18 cellular contexts compared by ENCODE assay signal in the genomic region with DNA sequence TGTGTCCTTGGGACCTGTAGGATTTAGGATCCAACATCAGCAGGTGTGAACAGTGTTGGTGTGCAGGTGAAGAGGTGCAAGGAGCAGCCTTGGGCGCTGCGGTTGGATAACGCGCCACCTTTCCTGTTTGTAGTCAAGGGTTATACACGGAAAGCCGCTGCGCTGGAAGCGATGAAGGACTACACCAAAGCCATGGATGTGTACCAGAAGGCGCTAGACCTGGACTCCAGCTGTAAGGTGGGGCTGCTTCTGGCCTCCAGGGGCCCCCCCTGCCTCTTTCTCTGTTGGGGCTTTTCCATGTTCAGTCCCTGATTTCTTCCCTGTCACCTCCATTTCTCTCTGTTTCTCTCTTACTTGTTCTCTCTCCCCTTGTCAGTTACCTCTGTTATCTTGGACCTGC. TPM values are rescaled to one million over a fixed set of nuclear protein-coding genes. Genes with fewer than 3 reads are reported as not detected.
A peak's percentile ranks its signal among the peaks of the same experiment; 100 is the strongest.
DNase-seq lines count a peak whose midpoint lies in the region; ATAC-seq and TF ChIP-seq lines count a peak whose summit lies in the region.
"Had no signal": no experiment of that assay in that cellular context is flagged by ENCODE, and none has a peak within 500 bp of the region (broad histone marks: within the 10 kb centered on the region; RNA-seq: fewer than 3 reads in every experiment).

No MANE protein-coding gene starts in this region.

- no peaks in the 10 kb centered on the region for H4K20me1 ChIP-seq in H9 (ENCODE audit: control insufficient read depth, insufficient read depth, insufficient read length)
- peaks cover 52% of the 10 kb centered on the region for H4K20me1 ChIP-seq in neural progenitor cell (ENCODE audit: low read depth)

- H3K27ac ChIP-seq in left ventricle myocardium inferior (replicated peaks) (peak overlapping the region; percentile 34), H9 (ENCODE audit: insufficient read length, low read depth, low read length) (no peak overlapping the region), neural progenitor cell (peak overlapping the region; percentile 78), coronary artery (no peak overlapping the region)
- H3K27ac ChIP-seq: PC-9 had no signal

- H3K4me1 Mint-ChIP-seq in H9 (peaks cover 13 to 14% of the 10 kb centered on the region in 2 experiments), neural progenitor cell (peaks cover 13% of the 10 kb centered on the region)
- peaks cover 42% of the 10 kb centered on the region for H3K4me1 Mint-ChIP-seq in activated CD8-positive, alpha-beta T cell treated with anti-CD3 and anti-CD28 coated beads, Interleukin-2, amount 10 ng/mL, durations not matched to agents 7 days and 5 days (ENCODE audit: low read depth)

- H3K4ac ChIP-seq in H9 (ENCODE audit: low read depth, low read length): no peak overlapping the region

- no peak overlapping the region for H2BK120ac ChIP-seq in H9 (ENCODE audit: low read depth, low read length, poor library complexity, severe bottlenecking)

- H3K9me3 Mint-ChIP-seq in H9 (no peaks in the 10 kb centered on the region; a peak in 1 of 5 replicates), neural progenitor cell (no peaks in the 10 kb centered on the region)
- H3K9me3 Mint-ChIP-seq in activated CD8-positive, alpha-beta T cell treated with anti-CD3 and anti-CD28 coated beads, Interleukin-2, amount 10 ng/mL, durations not matched to agents 7 days and 5 days (ENCODE audit: insufficient read depth): no peaks in the 10 kb centered on the region
- H3K9me3 Mint-ChIP-seq: CD8-positive, alpha-beta T cell had no signal

- peaks cover 47% of the 10 kb centered on the region for H3K4me1 ChIP-seq in left ventricle myocardium inferior
- H3K4me1 ChIP-seq in H9 (ENCODE audit: insufficient read depth, low read length): no peaks in the 10 kb centered on the region
- peaks cover 8% of the 10 kb centered on the region for H3K4me1 ChIP-seq in neural progenitor cell

- no CpG with 5 or more reads among the region's 9 CpGs for WGBS in H9 (ENCODE audit: extremely low coverage, insufficient read length, low lambda C conversion rate)

- no peak overlapping the region for H3K56ac ChIP-seq in H9 (ENCODE audit: insufficient read length, low read depth, low read length)

- H3K4me3 ChIP-seq in left ventricle myocardium inferior (no peak overlapping the region), neural progenitor cell (no peak overlapping the region), coronary artery (no peak overlapping the region)
- H3K4me3 ChIP-seq: PC-9 had no signal

- no peak overlapping the region for H4K8ac ChIP-seq in H9 (replicated peaks; ENCODE audit: insufficient read length, low read depth, low read length)

- H3K27me3 ChIP-seq in left ventricle myocardium inferior (ENCODE audit: low read depth): no peaks in the 10 kb centered on the region
- H3K27me3 ChIP-seq in H9 (ENCODE audit: insufficient read depth, low read length): no peaks in the 10 kb centered on the region
- H3K27me3 ChIP-seq in neural progenitor cell: no peaks in the 10 kb centered on the region

- no peaks in the 10 kb centered on the region for H3K79me2 ChIP-seq in H9 (ENCODE audit: insufficient read depth, low read length)
- no peaks in the 10 kb centered on the region for H3K79me2 ChIP-seq in neural progenitor cell (ENCODE audit: low read depth)

- POLR2A ChIA-PET in activated CD8-positive, alpha-beta T cell treated with anti-CD3 and anti-CD28 coated beads, Interleukin-2, amount 10 ng/mL, durations not matched to agents 7 days and 5 days (lab: Charles Lee): interaction anchor here (1.3 to 9.2 kb wide), 4 partner anchors 14 to 101 kb away, joined by 3 to 162 read pairs (median 48); partner anchors contain the start of genes ESRRA and STIP1

- H3K18ac ChIP-seq in H9 (ENCODE audit: insufficient read length, low read depth, low read length): no peak overlapping the region

- intact Hi-C loops in left ventricle myocardium inferior (cut with micrococcal nuclease) (no loop called here), Right ventricle myocardium superior (cut with DNase I) (loop anchor here (5.0 kb wide), 1 partner anchor 99 kb away; the partner anchor contains the start of gene CATSPERZ)

- no peaks in the 10 kb centered on the region for H3K79me1 ChIP-seq in H9 (ENCODE audit: insufficient read depth, low read depth, low read length, poor library complexity, severe bottlenecking)

- no peak overlapping the region for H2BK12ac ChIP-seq in H9 (ENCODE audit: insufficient read length, low read depth, low read length)

- no peak for TF ChIP-seq CTCF in left ventricle myocardium inferior (IDR thresholded peaks at IDR 0.05; ENCODE audit: borderline replicate concordance)
- no peak for TF ChIP-seq CTCF in H9 (conservative IDR thresholded peaks at IDR 0.05)
- no peak for TF ChIP-seq CTCF in neural progenitor cell (IDR thresholded peaks at IDR 0.05)
- no peak for TF ChIP-seq CTCF in coronary artery (IDR thresholded peaks at IDR 0.05)

- H3K9me3 ChIP-seq in left ventricle myocardium inferior (replicated peaks): no peaks in the 10 kb centered on the region
- H3K9me3 ChIP-seq in H9 (ENCODE audit: control insufficient read depth, low read depth, low read length): no peaks in the 10 kb centered on the region
- H3K9me3 ChIP-seq in neural progenitor cell (ENCODE audit: low read depth): no peaks in the 10 kb centered on the region

- H2BK5ac ChIP-seq in H9 (ENCODE audit: insufficient read length, low read length): no peak overlapping the region

- H3T11ph ChIP-seq in H9 (ENCODE audit: low read length): no peak overlapping the region

- no peak overlapping the region; the same call in 1 of the 2 replicates for H3K14ac ChIP-seq in H9 (ENCODE audit: insufficient read depth, low read length)

- H2AFZ ChIP-seq in H9 (ENCODE audit: low read length) (no peak overlapping the region), neural progenitor cell (replicated peaks) (no peak overlapping the region)
- H2AFZ ChIP-seq: PC-9 had no signal

- no peak overlapping the region for H2BK15ac ChIP-seq in H9 (ENCODE audit: low read depth, low read length)

- H3K4me3 Mint-ChIP-seq in H9 (no peak overlapping the region), neural progenitor cell (no peak overlapping the region)
- no peak overlapping the region for H3K4me3 Mint-ChIP-seq in activated CD8-positive, alpha-beta T cell treated with anti-CD3 and anti-CD28 coated beads, Interleukin-2, amount 10 ng/mL, durations not matched to agents 7 days and 5 days
- H3K4me3 Mint-ChIP-seq: CD8-positive, alpha-beta T cell had no signal

- no peak overlapping the region for H3K4me2 ChIP-seq in H9 (ENCODE audit: insufficient read depth, insufficient read length, low read length)
- peak overlapping the region; percentile 8 for H3K4me2 ChIP-seq in neural progenitor cell
- H3K4me2 ChIP-seq: PC-9 had no signal

- peaks cover 40% of the 10 kb centered on the region for H3F3A ChIP-seq in neural progenitor cell (ENCODE audit: low read depth)

- H3K36me3 ChIP-seq in left ventricle myocardium inferior (peaks cover 85% of the 10 kb centered on the region), neural progenitor cell (peaks cover 1% of the 10 kb centered on the region)

- no peak overlapping the region for H4K91ac ChIP-seq in H9 (ENCODE audit: insufficient read length, low read depth, low read length)

- H3K27me3 Mint-ChIP-seq in H9 (ENCODE audit: low read depth) (no peaks in the 10 kb centered on the region), neural progenitor cell (ENCODE audit: insufficient read depth, low read depth) (no peaks in the 10 kb centered on the region)
- no peaks in the 10 kb centered on the region for H3K27me3 Mint-ChIP-seq in activated CD8-positive, alpha-beta T cell treated with anti-CD3 and anti-CD28 coated beads, Interleukin-2, amount 10 ng/mL, durations not matched to agents 7 days and 5 days (ENCODE audit: low read depth)

- no peaks in the 10 kb centered on the region for H3K23me2 ChIP-seq in H9 (ENCODE audit: insufficient read length, low read depth, low read length, poor library complexity, severe bottlenecking)

- DNase-seq in left ventricle myocardium inferior (no peak), Right ventricle myocardium superior (no peak), H9 (no peak), neural progenitor cell (ENCODE audit: low spot score) (peak; percentile 0), coronary artery (ENCODE audit: low spot score) (no peak), middle frontal gyrus (ENCODE audit: extremely low spot score, low spot score) (no peak)
- no peak for DNase-seq in activated CD8-positive, alpha-beta T cell treated with anti-CD3 and anti-CD28 coated beads, Interleukin-2, amount 10 ng/mL, durations not matched to agents 7 days and 5 days
- DNase-seq: ACHN; C1 segment of cervical spinal cord; CD8-positive, alpha-beta T cell; Kasumi-1; NCI-H1694; NCI-H2081 treated with DMSO at 0.1 percent for 48 hours; NCI-H748 treated with DMSO at 0.1 percent for 48 hours; PC-9; RPMI8226 had no signal

- H3K9ac ChIP-seq in H9 (ENCODE audit: extremely low read depth, insufficient read length, low read length) (no peak overlapping the region), neural progenitor cell (no peak overlapping the region)

- no peak for ATAC-seq in Right ventricle myocardium superior (ENCODE audit: poor library complexity)
- no peak for ATAC-seq in activated CD8-positive, alpha-beta T cell treated with anti-CD3 and anti-CD28 coated beads, Interleukin-2, amount 10 ng/mL, durations not matched to agents 7 days and 5 days
- ATAC-seq in GM19351 (IDR thresholded peaks at IDR 0.05; ENCODE audit: unreplicated experiment): no peak
- ATAC-seq: CD8-positive, alpha-beta T cell had no signal

- no peak overlapping the region for H2AK5ac ChIP-seq in H9 (ENCODE audit: insufficient read length, low read length)

- no peak overlapping the region for H2BK20ac ChIP-seq in H9 (ENCODE audit: low read depth, low read length, poor library complexity, severe bottlenecking)

- CTCF ChIA-PET in activated CD8-positive, alpha-beta T cell treated with anti-CD3 and anti-CD28 coated beads, Interleukin-2, amount 10 ng/mL, durations not matched to agents 7 days and 5 days (lab: Charles Lee): interaction anchor here (4.1 to 6.9 kb wide), 7 partner anchors 13 to 100 kb away, joined by 23 to 165 read pairs (median 57); partner anchors contain the start of genes BAD, CATSPERZ, ESRRA and FKBP2

- H3K27ac Mint-ChIP-seq in H9 (peak overlapping the region in 2 of 3 experiments; percentile 30 to 79; a peak in 4 of 7 replicates), neural progenitor cell (peak overlapping the region; percentile 74)
- H3K27ac Mint-ChIP-seq in activated CD8-positive, alpha-beta T cell treated with anti-CD3 and anti-CD28 coated beads, Interleukin-2, amount 10 ng/mL, durations not matched to agents 7 days and 5 days: peak overlapping the region; percentile 66
- H3K27ac Mint-ChIP-seq: CD8-positive, alpha-beta T cell had no signal

- no peak overlapping the region for H4K5ac ChIP-seq in H9 (ENCODE audit: insufficient read length, low read depth, low read length)

- no peak overlapping the region for H3K23ac ChIP-seq in H9 (ENCODE audit: insufficient read length, low read depth, low read length)

- H3K36me3 Mint-ChIP-seq in H9 (ENCODE audit: insufficient read depth in 1 of 3, low read depth in 3 of 3): peaks cover 44 to 92% (median 82%) of the 10 kb centered on the region in 3 experiments; a peak in 6 of 7 replicates
- peaks cover 86% of the 10 kb centered on the region for H3K36me3 Mint-ChIP-seq in activated CD8-positive, alpha-beta T cell treated with anti-CD3 and anti-CD28 coated beads, Interleukin-2, amount 10 ng/mL, durations not matched to agents 7 days and 5 days (ENCODE audit: low read depth)
- H3K36me3 Mint-ChIP-seq in neural progenitor cell: peaks cover 36% of the 10 kb centered on the region

RNA-seq across cellular contexts. Expression of gene FERMT3, which starts 3.5 kb away (rescaled TPM):
- total RNA-seq in left ventricle myocardium inferior (5.4 TPM), Right ventricle myocardium superior (6.0 TPM), H9 (2021) (6.6 and 10.6 TPM in 2 replicates), neural progenitor cell (ENCODE audit: low replicate concordance) (0.31 TPM in 1 of 2 replicates, not detected in the other)
- total RNA-seq in activated CD8-positive, alpha-beta T cell treated with anti-CD3 and anti-CD28 coated beads, Interleukin-2, amount 10 ng/mL, durations not matched to agents 7 days and 5 days: 100 to 1,000 TPM; 261 to 281 TPM
- total RNA-seq: H4 had no signal

RNA-seq across cellular contexts. Expression of gene STIP1, which starts 17.0 kb away (rescaled TPM):
- total RNA-seq in left ventricle myocardium inferior: 97.4 TPM
- total RNA-seq in Right ventricle myocardium superior: 116 TPM
- 331 and 338 TPM in 2 replicates for total RNA-seq in H9 (2021)
- total RNA-seq in activated CD8-positive, alpha-beta T cell treated with anti-CD3 and anti-CD28 coated beads, Interleukin-2, amount 10 ng/mL, durations not matched to agents 7 days and 5 days: 100 to 1,000 TPM; 335 to 340 TPM
- 252 and 254 TPM in 2 replicates for total RNA-seq in neural progenitor cell (ENCODE audit: low replicate concordance)

RNA-seq across cellular contexts. Expression of gene TRPT1, which starts 23.0 kb away (rescaled TPM):
- total RNA-seq in left ventricle myocardium inferior (82.3 TPM), Right ventricle myocardium superior (79.8 TPM), H9 (2021) (31.5 and 33.6 TPM in 2 replicates), neural progenitor cell (ENCODE audit: low replicate concordance) (17.5 and 63.4 TPM in 2 replicates)
- total RNA-seq in activated CD8-positive, alpha-beta T cell treated with anti-CD3 and anti-CD28 coated beads, Interleukin-2, amount 10 ng/mL, durations not matched to agents 7 days and 5 days: 10 to 100 TPM; 37.8 to 44.8 TPM

RNA-seq across cellular contexts. Expression of gene NUDT22, which starts 23.1 kb away (rescaled TPM):
- total RNA-seq in left ventricle myocardium inferior (65.2 TPM), Right ventricle myocardium superior (60.8 TPM), H9 (2021) (39.6 and 45.8 TPM in 2 replicates), neural progenitor cell (ENCODE audit: low replicate concordance) (23.5 and 28.8 TPM in 2 replicates)
- total RNA-seq in activated CD8-positive, alpha-beta T cell treated with anti-CD3 and anti-CD28 coated beads, Interleukin-2, amount 10 ng/mL, durations not matched to agents 7 days and 5 days: 10 to 100 TPM; 86.7 to 91.6 TPM

RNA-seq across cellular contexts. Expression of gene DNAJC4, which starts 27.4 kb away (rescaled TPM):
- total RNA-seq in left ventricle myocardium inferior (59.9 TPM), Right ventricle myocardium superior (58.0 TPM), H9 (2021) (21.0 and 24.2 TPM in 2 replicates), neural progenitor cell (ENCODE audit: low replicate concordance) (3.9 and 18.1 TPM in 2 replicates)
- 10 to 100 TPM; 38.0 to 41.3 TPM for total RNA-seq in activated CD8-positive, alpha-beta T cell treated with anti-CD3 and anti-CD28 coated beads, Interleukin-2, amount 10 ng/mL, durations not matched to agents 7 days and 5 days

Comparison
In these comparisons a context has a peak if more than half of its experiments do, and no peak if none do; other contexts are left out.
1. H3K27ac ChIP-seq: peak in left ventricle myocardium inferior (single experiment) and neural progenitor cell (single experiment); none in H9 (single experiment) and coronary artery (0 of 2).
2. RNA of gene FERMT3, which starts 3.5 kb away (total RNA-seq): 261 to 281 TPM in activated CD8-positive, alpha-beta T cell treated with anti-CD3 and anti-CD28 coated beads, Interleukin-2, amount 10 ng/mL, durations not matched to agents 7 days and 5 days; 6.6 to 10.6 TPM in H9, 6.0 TPM in Right ventricle myocardium superior (single experiment), 5.4 TPM in left ventricle myocardium inferior (single experiment) and 0.31 TPM in neural progenitor cell; every median in the first group is over 10 times any median in the second.
3. Peak in every context shown above with its lines, with median percentiles within 50 percentile points of each other: H3K27ac Mint-ChIP-seq.